In the genomic region with DNA sequence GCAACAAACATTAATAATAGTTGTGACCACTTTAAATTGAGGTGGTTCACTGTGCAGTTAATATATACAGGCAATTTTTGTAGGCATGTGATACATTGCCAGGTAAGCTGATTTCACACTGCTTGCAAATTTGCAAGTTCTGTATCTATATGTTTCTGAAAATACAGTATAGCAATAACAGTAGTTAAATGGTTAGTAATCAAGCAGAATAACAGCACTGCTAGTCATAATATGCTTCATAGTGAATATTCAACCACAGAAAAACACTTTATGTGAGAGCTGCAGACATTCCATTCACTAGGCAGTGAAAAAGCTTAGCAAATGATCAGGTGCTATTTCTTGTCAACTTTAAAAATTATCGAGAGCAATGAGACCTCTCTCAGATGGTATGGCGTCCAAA, we compare ENCODE assay signal across 23 cellular contexts. TPM values are rescaled to one million over a fixed set of nuclear protein-coding genes. Genes with fewer than 3 reads are reported as not detected.
A peak's percentile ranks its signal among the peaks of the same experiment; 100 is the strongest.
DNase-seq lines count a peak whose midpoint lies in the region; ATAC-seq, FAIRE-seq and TF ChIP-seq lines count a peak whose summit lies in the region.
"Had no signal": no experiment of that assay in that cellular context is flagged by ENCODE, and none has a peak within 500 bp of the region (broad histone marks: within the 10 kb centered on the region; RNA-seq: fewer than 3 reads in every experiment).

No MANE protein-coding gene starts in this region.

- no peak overlapping the region for H3K9ac ChIP-seq in H1 (replicated peaks in 1 of 4; ENCODE audit: extremely low read depth in 1 of 4, low read depth in 3 of 4, low read length in 3 of 4)
- H3K9ac ChIP-seq: BLaER1 treated with 17β-estradiol and CSF1 and Interleukin-3, amounts not matched to agents 10 nM and 100 nM had no signal

- H4K5ac ChIP-seq in H1 (ENCODE audit: insufficient read length, low read depth, low read length): no peak overlapping the region

- H3K23ac ChIP-seq in H1 (ENCODE audit: insufficient read length): no peak overlapping the region

- H3K18ac ChIP-seq in H1 (ENCODE audit: extremely low read depth, low read length): no peak overlapping the region

- H3K4me1 ChIP-seq in H1 (replicated peaks in 1 of 4; ENCODE audit: control insufficient read depth in 3 of 4, insufficient read depth in 4 of 4, low read length in 3 of 4): peaks cover 0 to 3% (median 2%) of the 10 kb centered on the region in 4 experiments; a peak in 3 of 7 replicates
- H3K4me1 ChIP-seq: A549; BLaER1 treated with 17β-estradiol and CSF1 and Interleukin-3, amounts not matched to agents 10 nM and 100 nM; Caco-2 had no signal

- no peak for TF ChIP-seq POLR2A in H1 (IDR thresholded peaks at IDR 0.05; ENCODE audit: control extremely low read depth in 1 of 2, low read depth in 2 of 2, low read length in 2 of 2)

- no peak overlapping the region for H2AK5ac ChIP-seq in H1 (ENCODE audit: low read depth, low read length)

- no peaks in the 10 kb centered on the region for H3K9me3 Mint-ChIP-seq in activated CD4-positive, alpha-beta T cell treated with anti-CD3 and anti-CD28 coated beads for 36 hours (ENCODE audit: low read depth)
- no peaks in the 10 kb centered on the region for H3K9me3 Mint-ChIP-seq in stimulated activated effector memory CD8-positive, alpha-beta T cell treated with anti-CD3 and anti-CD28 coated beads, Interleukin-12 subunit alpha, Interleukin-12 subunit beta, amount 100 ng/mL, for 72 hours
- H3K9me3 Mint-ChIP-seq: CD4-positive, alpha-beta T cell; CD8-positive, alpha-beta T cell had no signal

- H4K20me1 ChIP-seq in H1 (replicated peaks in 1 of 2; ENCODE audit: control insufficient read depth in 1 of 2, insufficient read depth in 2 of 2, low read length in 2 of 2): no peaks in the 10 kb centered on the region
- H4K20me1 ChIP-seq: BLaER1 treated with 17β-estradiol and CSF1 and Interleukin-3, amounts not matched to agents 10 nM and 100 nM had no signal

- H3K4me2 ChIP-seq in H1 (ENCODE audit: insufficient read depth in 1 of 2, low read depth in 2 of 2, low read length in 2 of 2): no peak overlapping the region
- H3K4me2 ChIP-seq: A549; BLaER1 treated with 17β-estradiol and CSF1 and Interleukin-3, amounts not matched to agents 10 nM and 100 nM had no signal

- 0 out of 2 replicates have a peak overlapping the region, but pooled peaks have one; percentile 76 for H2AFZ ChIP-seq in H1 (ENCODE audit: low read length)

- H3K36me3 ChIP-seq in H1 (ENCODE audit: control insufficient read depth in 2 of 4, insufficient read depth in 4 of 4, low read length in 3 of 4): no peaks in the 10 kb centered on the region
- H3K36me3 ChIP-seq in H7 (replicated peaks; ENCODE audit: control insufficient read depth, insufficient read depth, low read length): no peaks in the 10 kb centered on the region
- H3K36me3 ChIP-seq: BLaER1 treated with 17β-estradiol and CSF1 and Interleukin-3, amounts not matched to agents 10 nM and 100 nM had no signal

- peaks cover 4% of the 10 kb centered on the region for H3K4me1 Mint-ChIP-seq in activated CD4-positive, alpha-beta T cell treated with anti-CD3 and anti-CD28 coated beads for 36 hours
- peaks cover 4% of the 10 kb centered on the region for H3K4me1 Mint-ChIP-seq in stimulated activated effector memory CD8-positive, alpha-beta T cell treated with anti-CD3 and anti-CD28 coated beads, Interleukin-12 subunit alpha, Interleukin-12 subunit beta, amount 100 ng/mL, for 72 hours
- H3K4me1 Mint-ChIP-seq: B cell had no signal

- 92% methylated on average over 2 of the region's 2 CpGs; no CpG with 5 or more reads in 1 of the 2 experiments for WGBS in H1 (ENCODE audit: extremely low coverage in 1 of 2, insufficient coverage in 1 of 2, insufficient read length in 1 of 2, insufficient replicate concordance in 2 of 2, low coverage in 1 of 2, low lambda C conversion rate in 2 of 2, missing lambda C conversion rate in 1 of 2), 2 experiments

- no peak for TF ChIP-seq EP300 in H1 (IDR thresholded peaks at IDR 0.05; ENCODE audit: borderline replicate concordance in 1 of 2, low read depth in 2 of 2, low read length in 2 of 2)

- H3K27ac ChIP-seq in H1 (ENCODE audit: low read depth, low read length): no peak overlapping the region
- H3K27ac ChIP-seq: 22Rv1; A549; BLaER1 treated with 17β-estradiol and CSF1 and Interleukin-3, amounts not matched to agents 10 nM and 100 nM; C4-2B had no signal

- no peaks in the 10 kb centered on the region for H3K79me1 ChIP-seq in H1 (ENCODE audit: low read depth, low read length)

- H4K8ac ChIP-seq in H1 (ENCODE audit: extremely low read depth, insufficient read depth, low read length): no peak overlapping the region

- no peaks in the 10 kb centered on the region for H3K9me3 ChIP-seq in H1 (ENCODE audit: insufficient read depth in 2 of 2, low read depth in 1 of 2, low read length in 1 of 2)
- H3K9me3 ChIP-seq: A549; BLaER1 treated with 17β-estradiol and CSF1 and Interleukin-3, amounts not matched to agents 10 nM and 100 nM; Caco-2 had no signal

- H3K27me3 Mint-ChIP-seq in activated CD4-positive, alpha-beta T cell treated with anti-CD3 and anti-CD28 coated beads for 36 hours: peaks cover 16% of the 10 kb centered on the region

- FAIRE-seq in H1 (lab: Jason Lieb, UNC): no peak
- FAIRE-seq: A549, D721Med, G401.6, GM12891, GM18507 had no signal

- peak; percentile 47 for ATAC-seq in activated CD4-positive, alpha-beta T cell treated with anti-CD3 and anti-CD28 coated beads for 36 hours
- ATAC-seq in stimulated activated effector memory CD8-positive, alpha-beta T cell treated with anti-CD3 and anti-CD28 coated beads, Interleukin-12 subunit alpha, Interleukin-12 subunit beta, amount 100 ng/mL, for 72 hours: peak; percentile 66
- ATAC-seq: A549; CD8-positive, alpha-beta T cell had no signal

- H2BK5ac ChIP-seq in H1 (ENCODE audit: low read depth, low read length): no peak overlapping the region

- H3K56ac ChIP-seq in H1 (replicated peaks; ENCODE audit: insufficient read length, low read depth, low read length): no peak overlapping the region

- CTCF ChIA-PET in activated CD4-positive, alpha-beta T cell treated with anti-CD3 and anti-CD28 coated beads for 36 hours (lab: Charles Lee): no interaction called here
- CTCF ChIA-PET in H1 (lab: Charles Lee; ENCODE audit: partially characterized antibody): no interaction called here

- no peak overlapping the region for H2BK12ac ChIP-seq in H1 (ENCODE audit: low read depth, low read length)

- no peak overlapping the region for H2BK15ac ChIP-seq in H1 (ENCODE audit: low read length)

- intact Hi-C loops in activated CD4-positive, alpha-beta T cell treated with anti-CD3 and anti-CD28 coated beads for 36 hours (cut with DNase I, micrococcal nuclease): no loop called here

- H3K27ac Mint-ChIP-seq in activated CD4-positive, alpha-beta T cell treated with anti-CD3 and anti-CD28 coated beads for 36 hours: no peak overlapping the region
- H3K27ac Mint-ChIP-seq in stimulated activated effector memory CD8-positive, alpha-beta T cell treated with anti-CD3 and anti-CD28 coated beads, Interleukin-12 subunit alpha, Interleukin-12 subunit beta, amount 100 ng/mL, for 72 hours: no peak overlapping the region
- H3K27ac Mint-ChIP-seq: B cell; CD4-positive, alpha-beta T cell; CD8-positive, alpha-beta T cell had no signal

- H2BK120ac ChIP-seq in H1 (replicated peaks; ENCODE audit: low read depth, low read length): no peak overlapping the region

- no peaks in the 10 kb centered on the region for H3K36me3 Mint-ChIP-seq in activated CD4-positive, alpha-beta T cell treated with anti-CD3 and anti-CD28 coated beads for 36 hours (ENCODE audit: low read depth)
- no peaks in the 10 kb centered on the region for H3K36me3 Mint-ChIP-seq in stimulated activated effector memory CD8-positive, alpha-beta T cell treated with anti-CD3 and anti-CD28 coated beads, Interleukin-12 subunit alpha, Interleukin-12 subunit beta, amount 100 ng/mL, for 72 hours
- H3K36me3 Mint-ChIP-seq: CD8-positive, alpha-beta T cell had no signal

- H4K91ac ChIP-seq in H1 (replicated peaks; ENCODE audit: insufficient read length, low read length): no peak overlapping the region

- H3K4me3 ChIP-seq in H1 (ENCODE audit: extremely low read depth in 1 of 4, insufficient read depth in 2 of 4, low read depth in 3 of 4, low read length in 4 of 4) (no peak overlapping the region), H7 (ENCODE audit: insufficient read depth, low read depth, low read length) (no peak overlapping the region)
- H3K4me3 ChIP-seq: A549; BLaER1 treated with 17β-estradiol and CSF1 and Interleukin-3, amounts not matched to agents 10 nM and 100 nM had no signal

- H2BK20ac ChIP-seq in H1 (ENCODE audit: low read length): no peak overlapping the region

- no peaks in the 10 kb centered on the region; the same call in 1 of the 2 replicates for H3K23me2 ChIP-seq in H1 (ENCODE audit: low read depth, low read length)

- H3K27me3 ChIP-seq in H1 (replicated peaks in 1 of 4; ENCODE audit: control insufficient read depth in 3 of 4, extremely low read depth in 1 of 4, insufficient read depth in 3 of 4, low read length in 3 of 4): no peaks in the 10 kb centered on the region
- H3K27me3 ChIP-seq in H7 (ENCODE audit: control insufficient read depth, insufficient read depth, low read length): no peaks in the 10 kb centered on the region
- H3K27me3 ChIP-seq: BLaER1 treated with 17β-estradiol and CSF1 and Interleukin-3, amounts not matched to agents 10 nM and 100 nM had no signal

- no peak for TF ChIP-seq CTCF in H1 (IDR thresholded peaks at IDR 0.05; ENCODE audit: control extremely low read depth in 1 of 3, insufficient read depth in 1 of 3, low read depth in 1 of 3, low read length in 3 of 3)

- no peak for DNase-seq in activated CD4-positive, alpha-beta T cell treated with anti-CD3 and anti-CD28 coated beads for 36 hours
- DNase-seq in activated CD4-positive, alpha-beta T cell treated with anti-CD3 and anti-CD28 coated beads, Interleukin-2, amount 50 U/mL, for 4 hours: no peak
- DNase-seq in H1 (ENCODE audit: low read depth in 1 of 2, low spot score in 2 of 2) (no peak), dermis blood vessel endothelial cell (no peak), H7 (no peak), GM19240 (ENCODE audit: insufficient read length, low spot score) (no peak)
- DNase-seq in stimulated activated effector memory CD8-positive, alpha-beta T cell treated with anti-CD3 and anti-CD28 coated beads, Interleukin-12 subunit alpha, Interleukin-12 subunit beta, amount 100 ng/mL, for 72 hours (ENCODE audit: low spot score in 2 of 2): no peak
- DNase-seq: AML-193; Caco-2; Calu3; CD4-positive, alpha-beta T cell; CD8-positive, alpha-beta T cell; DMS79 treated with DMSO at 0.1 percent for 48 hours; GF-D8 had no signal

- H3K4ac ChIP-seq in H1 (replicated peaks; ENCODE audit: insufficient read length, low read depth, low read length): no peak overlapping the region

- no peak overlapping the region for H3K4me3 Mint-ChIP-seq in activated CD4-positive, alpha-beta T cell treated with anti-CD3 and anti-CD28 coated beads for 36 hours
- no peak overlapping the region for H3K4me3 Mint-ChIP-seq in stimulated activated effector memory CD8-positive, alpha-beta T cell treated with anti-CD3 and anti-CD28 coated beads, Interleukin-12 subunit alpha, Interleukin-12 subunit beta, amount 100 ng/mL, for 72 hours
- H3K4me3 Mint-ChIP-seq: B cell; CD4-positive, alpha-beta T cell; CD8-positive, alpha-beta T cell had no signal

- no peaks in the 10 kb centered on the region for H3K79me2 ChIP-seq in H1 (ENCODE audit: control insufficient read depth in 1 of 2, insufficient read depth in 2 of 2, low read length in 2 of 2)

- H3K14ac ChIP-seq in H1 (ENCODE audit: insufficient read length): no peak overlapping the region

- TF ChIP-seq RAD21 in H1 (IDR thresholded peaks at IDR 0.05 in 1 of 2, conservative IDR thresholded peaks at IDR 0.05 in 1 of 2; ENCODE audit: low read depth in 2 of 2, low read length in 2 of 2): no peak

- POLR2A ChIA-PET in activated CD4-positive, alpha-beta T cell treated with anti-CD3 and anti-CD28 coated beads for 36 hours (lab: Charles Lee): no interaction called here
- POLR2A ChIA-PET in H1 (lab: Charles Lee; ENCODE audit: partially characterized antibody): interaction anchor here (1.8 kb wide), 1 partner anchor 28 kb away, joined by 5 read pairs; no protein-coding TSS in a partner anchor

RNA-seq across cellular contexts. Expression of a gene that starts 28.9 kb away (rescaled TPM):
- total RNA-seq in activated CD4-positive, alpha-beta T cell treated with anti-CD3 and anti-CD28 coated beads for 36 hours: 1 to 10 TPM; 1.5 to 2.1 TPM
- 0.35 TPM in 1 of 2 replicates, not detected in the other for total RNA-seq in H1 (2021; fragmentation: NEBNext Ultra II Directional; extraction: Animal tissue kit (Norgen Biotek cat#: 25700))
- polyA plus RNA-seq in H1 (2011; rRNA removed): 0.11 TPM in 1 of 2 replicates, not detected in the other
- not detected for polyA plus RNA-seq in H1 (2011; cell fraction: cytosol; rRNA removed)
- polyA plus RNA-seq in H1 (2011; cell fraction: nucleus; rRNA removed): not detected
- polyA plus RNA-seq in H1 (2012, experiment 1 of 2): 0.03 TPM in 1 of 4 replicates, not detected in the others
- not detected for polyA plus RNA-seq in H1 (2012, experiment 2 of 2)
- 0.04 TPM for polyA plus RNA-seq in H1 (2013, experiment 1 of 2)
- 0.13 TPM for polyA plus RNA-seq in H1 (2013, experiment 2 of 2)
- 0.20 and 0.44 TPM in 2 replicates for polyA minus RNA-seq in H1 (2011; rRNA and poly(A)+ RNA removed)
- not detected for polyA minus RNA-seq in H1 (2011; cell fraction: cytosol; rRNA and poly(A)+ RNA removed)
- 0.10 TPM for polyA minus RNA-seq in H1 (2011; cell fraction: nucleus; rRNA and poly(A)+ RNA removed)
- 8.0 and 9.4 TPM in 2 replicates for total RNA-seq in dermis blood vessel endothelial cell
- total RNA-seq in H7 (2014; rRNA removed; shearing (Covaris generic)): 0.04 TPM in 1 of 2 replicates, not detected in the other
- total RNA-seq: Caco-2; CD4-positive, alpha-beta T cell had no signal

RNA-seq across cellular contexts. Expression of a gene that starts 54.4 kb away (rescaled TPM):
- total RNA-seq in activated CD4-positive, alpha-beta T cell treated with anti-CD3 and anti-CD28 coated beads for 36 hours: 10 to 100 TPM; 36.9 to 57.9 TPM
- 31.9 and 34.0 TPM in 2 replicates for total RNA-seq in H1 (2021; fragmentation: NEBNext Ultra II Directional; extraction: Animal tissue kit (Norgen Biotek cat#: 25700))
- polyA plus RNA-seq in H1 (2011; rRNA removed): 23.5 and 27.0 TPM in 2 replicates
- 12.7 TPM for polyA plus RNA-seq in H1 (2011; cell fraction: cytosol; rRNA removed)
- 18.9 TPM for polyA plus RNA-seq in H1 (2011; cell fraction: nucleus; rRNA removed)
- polyA plus RNA-seq in H1 (2012, experiment 1 of 2): 26.9 to 45.9 TPM (median 32.1 TPM) in 4 replicates
- 10.7 TPM for polyA plus RNA-seq in H1 (2012, experiment 2 of 2)
- polyA plus RNA-seq in H1 (2013, experiment 1 of 2): 31.4 TPM
- polyA plus RNA-seq in H1 (2013, experiment 2 of 2): 32.0 TPM
- 25.4 and 28.5 TPM in 2 replicates for polyA minus RNA-seq in H1 (2011; rRNA and poly(A)+ RNA removed)
- 30.8 TPM for polyA minus RNA-seq in H1 (2011; cell fraction: cytosol; rRNA and poly(A)+ RNA removed)
- polyA minus RNA-seq in H1 (2011; cell fraction: nucleus; rRNA and poly(A)+ RNA removed): 38.6 TPM
- 18.1 and 18.9 TPM in 2 replicates for total RNA-seq in dermis blood vessel endothelial cell
- total RNA-seq in H7 (2014; rRNA removed; shearing (Covaris generic)): 28.1 and 28.2 TPM in 2 replicates
